2 cellular contexts compared by ENCODE assay signal in genomic region chr12:58156697-58157096, GRCh38.
TF ChIP-seq lines count a peak whose summit lies in the region.

No MANE protein-coding gene starts in this region.

TF ChIP-seq in HepG2, 621 proteins besides CTCF, POLR2A, EP300 and RAD21 (continued from another document):
- TF ChIP-seq ZBTB37 (CRISPR knock-in tag; IDR thresholded peaks at IDR 0.05) (no peak), MAFF (IDR thresholded peaks at IDR 0.05; ENCODE audit: low read depth, low read length) (peak; percentile 86)

TF ChIP-seq in K562, 482 proteins besides CTCF, POLR2A, EP300 and RAD21 (continued from another document):
- TF ChIP-seq ATF2 (CRISPR knock-in tag; IDR thresholded peaks at IDR 0.05) = no peak
- no peak for TF ChIP-seq MITF (IDR thresholded peaks at IDR 0.05)
- TF ChIP-seq RERE (CRISPR knock-in tag; IDR thresholded peaks at IDR 0.05; ENCODE audit: borderline replicate concordance) = no peak
- TF ChIP-seq MAFK (IDR thresholded peaks at IDR 0.05; ENCODE audit: low read length) = peak; percentile 82
- no peak for TF ChIP-seq CAMTA2 (CRISPR knock-in tag; conservative IDR thresholded peaks at IDR 0.05)
- no peak for TF ChIP-seq HINFP (tag; conservative IDR thresholded peaks at IDR 0.05; ENCODE audit: low read depth)
- no peak for TF ChIP-seq FOXP1 (CRISPR knock-in tag; IDR thresholded peaks at IDR 0.05)
- TF ChIP-seq C11orf30 (IDR thresholded peaks at IDR 0.05; ENCODE audit: low read depth) = peak; percentile 70; the same call in 1 of the 2 replicates
- peak; percentile 89 for TF ChIP-seq ZNF316 (IDR thresholded peaks at IDR 0.05)
- peak; percentile 48 for TF ChIP-seq MAFG (tag; conservative IDR thresholded peaks at IDR 0.05)
- no peak for TF ChIP-seq E2F1 (CRISPR knock-in tag; IDR thresholded peaks at IDR 0.05)
- TF ChIP-seq ZNF174 (CRISPR knock-in tag; IDR thresholded peaks at IDR 0.05) = no peak
- TF ChIP-seq RFX5 (IDR thresholded peaks at IDR 0.05; ENCODE audit: low read depth, low read length) = no peak
- TF ChIP-seq ZNF766 (CRISPR knock-in tag; conservative IDR thresholded peaks at IDR 0.05) = no peak
- TF ChIP-seq ZNF436 (CRISPR knock-in tag; IDR thresholded peaks at IDR 0.05) = no peak
- TF ChIP-seq PURB (CRISPR knock-in tag; IDR thresholded peaks at IDR 0.05; ENCODE audit: low read depth) = no peak
- TF ChIP-seq MAFF (IDR thresholded peaks at IDR 0.05; ENCODE audit: low read length) = peak; percentile 74
- no peak for TF ChIP-seq DACH1 (IDR thresholded peaks at IDR 0.05; ENCODE audit: partially characterized antibody)
